In genomic region chr20:61405007-61405406, GRCh38 we compare ENCODE assay signal across 17 cellular contexts.
DNase-seq lines count a peak whose midpoint lies in the region; TF ChIP-seq lines count a peak whose summit lies in the region.
"Had no signal": no experiment of that assay in that cellular context is flagged by ENCODE, and none has a peak within 500 bp of the region (broad histone marks: within the 10 kb centered on the region; RNA-seq: fewer than 3 reads in every experiment).

No MANE protein-coding gene starts in this region.

- peak; percentile 24 for DNase-seq in Karpas-422
- peak; percentile 50 for DNase-seq in posterior vena cava (ENCODE audit: low spot score)
- no peak for DNase-seq in GF-D8 (lab: John Stamatoyannopoulos, UW)
- DNase-seq in T-helper 1 cell = no peak
- DNase-seq: AML-193; Caco-2; Calu3; CD4-positive, alpha-beta T cell; CD8-positive, alpha-beta T cell; DMS79 treated with DMSO at 0.1 percent for 48 hours had no signal

- intact Hi-C loops in posterior vena cava (cut with DNase I) = no loop called here

- peak overlapping the region in 3 of 5 experiments; percentile 61 to 78 (median 74) for H3K27ac Mint-ChIP-seq in brain
- H3K27ac Mint-ChIP-seq: B cell; CD4-positive, alpha-beta T cell; CD8-positive, alpha-beta T cell had no signal

- no peaks in the 10 kb centered on the region for H3K9me2 ChIP-seq in Karpas-422 (replicated peaks; ENCODE audit: insufficient read depth, low read length)

- H3K9ac ChIP-seq in Karpas-422 (ENCODE audit: low read length) = no peak overlapping the region
- H3K9ac ChIP-seq: BLaER1 treated with 17β-estradiol and CSF1 and Interleukin-3, amounts not matched to agents 10 nM and 100 nM had no signal

- no peak overlapping the region for H2AFZ ChIP-seq in Karpas-422 (ENCODE audit: low read length)

- no peaks in the 10 kb centered on the region for H3K9me3 ChIP-seq in Karpas-422 (ENCODE audit: low read length)
- H3K9me3 ChIP-seq: A549, Caco-2 had no signal

- H3K36me3 ChIP-seq in Karpas-422 (ENCODE audit: insufficient read depth, low read length) = no peaks in the 10 kb centered on the region
- H3K36me3 ChIP-seq: BLaER1 treated with 17β-estradiol and CSF1 and Interleukin-3, amounts not matched to agents 10 nM and 100 nM had no signal

- H3K4me3 Mint-ChIP-seq in brain = no peak overlapping the region
- H3K4me3 Mint-ChIP-seq: B cell; CD4-positive, alpha-beta T cell; CD8-positive, alpha-beta T cell had no signal

- no peak for TF ChIP-seq CTCF in brain (conservative IDR thresholded peaks at IDR 0.05)

- peaks cover 28% of the 10 kb centered on the region for H3K4me1 Mint-ChIP-seq in brain
- H3K4me1 Mint-ChIP-seq: B cell had no signal

- no peaks in the 10 kb centered on the region for H4K20me1 ChIP-seq in Karpas-422 (ENCODE audit: insufficient read depth, low read depth, low read length)
- H4K20me1 ChIP-seq: BLaER1 treated with 17β-estradiol and CSF1 and Interleukin-3, amounts not matched to agents 10 nM and 100 nM had no signal

- no peak overlapping the region for H3K4me3 ChIP-seq in Karpas-422 (ENCODE audit: low read length)
- H3K4me3 ChIP-seq: A549; BLaER1 treated with 17β-estradiol and CSF1 and Interleukin-3, amounts not matched to agents 10 nM and 100 nM; GM12878 had no signal

- no peaks in the 10 kb centered on the region for H3K4me1 ChIP-seq in Karpas-422 (ENCODE audit: low read length)
- H3K4me1 ChIP-seq: A549, Caco-2 had no signal

- H3K79me2 ChIP-seq in Karpas-422 (ENCODE audit: low read length) = no peaks in the 10 kb centered on the region

- H3K4me2 ChIP-seq in Karpas-422 (ENCODE audit: low read depth, low read length, poor library complexity, severe bottlenecking) = no peak overlapping the region
- H3K4me2 ChIP-seq: A549 had no signal

- no peaks in the 10 kb centered on the region for H3K27me3 Mint-ChIP-seq in brain
- H3K27me3 Mint-ChIP-seq: B cell; CD4-positive, alpha-beta T cell had no signal

- H3K36me3 Mint-ChIP-seq in brain = peaks cover 41% of the 10 kb centered on the region
- H3K36me3 Mint-ChIP-seq: CD8-positive, alpha-beta T cell had no signal

- no peaks in the 10 kb centered on the region for H3K27me3 ChIP-seq in Karpas-422 (ENCODE audit: low read length)
- H3K27me3 ChIP-seq: BLaER1 treated with 17β-estradiol and CSF1 and Interleukin-3, amounts not matched to agents 10 nM and 100 nM had no signal

- no peak overlapping the region for H3K27ac ChIP-seq in Karpas-422 (ENCODE audit: low read length)
- H3K27ac ChIP-seq: 22Rv1; A549; BLaER1 treated with 17β-estradiol and CSF1 and Interleukin-3, amounts not matched to agents 10 nM and 100 nM; C4-2B had no signal

- H3K9me3 Mint-ChIP-seq in brain = peaks cover 11 to 43% (median 35%) of the 10 kb centered on the region in 5 experiments

Comparison
In these comparisons a context has a peak if more than half of its experiments do, and no peak if none do; other contexts are left out.
1. DNase-seq: peak in Karpas-422 (single experiment) and posterior vena cava (single experiment); none in GF-D8 (single experiment) and T-helper 1 cell (0 of 5).